ENCODE assay signal across 22 cellular contexts in the genomic region with DNA sequence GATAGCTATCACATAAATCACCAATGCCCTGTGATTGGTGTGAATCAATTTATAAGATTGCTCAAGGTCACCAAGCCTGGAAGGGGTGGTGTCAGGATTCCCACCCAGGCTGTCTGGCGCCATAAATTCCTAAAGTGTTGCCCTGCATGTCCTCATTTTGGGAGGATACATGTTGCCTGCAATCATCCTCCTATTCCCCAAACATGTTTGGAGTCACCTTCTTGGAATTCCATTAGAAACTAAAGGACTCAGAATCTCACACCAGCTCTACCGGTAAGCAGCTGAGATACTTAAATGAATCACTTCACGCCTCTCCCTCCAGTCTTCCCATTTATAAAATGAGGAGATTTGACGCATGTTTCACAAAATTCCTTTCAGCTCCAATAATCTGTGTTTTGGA.
"Had no signal": no experiment of that assay in that cellular context is flagged by ENCODE, and none has a peak within 500 bp of the region (broad histone marks: within the 10 kb centered on the region; RNA-seq: fewer than 3 reads in every experiment).

No MANE protein-coding gene starts in this region.

- H3K36me3 ChIP-seq: heart left ventricle, left lung, lower lobe of right lung, neural progenitor cell, ovary, sigmoid colon, stomach, thoracic aorta, transverse colon had no signal

- H3K27me3 ChIP-seq: heart left ventricle, left lung, neural progenitor cell, ovary, sigmoid colon, stomach, transverse colon had no signal

- ATAC-seq: heart left ventricle; natural killer cell treated with Interleukin-12 subunit alpha and Interleukin-12 subunit beta and Interleukin-15 and Interleukin-18, amount 100 ng/mL, for 72 hours; psoas muscle had no signal

- H3K9ac ChIP-seq: neural progenitor cell had no signal

- H3K9me3 ChIP-seq: heart left ventricle, left lung, lower lobe of right lung, ovary, psoas muscle, sigmoid colon, stomach, thoracic aorta, transverse colon had no signal

- H3K4me3 ChIP-seq: heart left ventricle, left lung, lower lobe of right lung, neural progenitor cell, ovary, psoas muscle, sigmoid colon, stomach, thoracic aorta, transverse colon had no signal

- H3K4me1 ChIP-seq: heart left ventricle had no signal

- DNase-seq: effector memory CD4-positive, alpha-beta T cell; foreskin melanocyte; heart left ventricle; hippocampal formation; islet precursor cell; left lung; lower lobe of right lung; midbrain; nucleus accumbens; ovary; psoas muscle; retina; sigmoid colon; small intestine; stimulated activated CD4-positive, alpha-beta T cell treated with anti-CD3 and anti-CD28 coated beads, Interleukin-12 subunit alpha, Interleukin-12 subunit beta, amount 100 ng/mL, for 4 hours; stimulated activated naive CD4-positive, alpha-beta T cell; stomach; substantia nigra; transverse colon had no signal

- H3K27ac ChIP-seq: heart left ventricle, left lung, lower lobe of right lung, neural progenitor cell, ovary, psoas muscle, sigmoid colon, stomach, thoracic aorta, transverse colon had no signal

- H3K4me2 ChIP-seq: neural progenitor cell had no signal

- H2AFZ ChIP-seq: neural progenitor cell had no signal
